In the genomic region with DNA sequence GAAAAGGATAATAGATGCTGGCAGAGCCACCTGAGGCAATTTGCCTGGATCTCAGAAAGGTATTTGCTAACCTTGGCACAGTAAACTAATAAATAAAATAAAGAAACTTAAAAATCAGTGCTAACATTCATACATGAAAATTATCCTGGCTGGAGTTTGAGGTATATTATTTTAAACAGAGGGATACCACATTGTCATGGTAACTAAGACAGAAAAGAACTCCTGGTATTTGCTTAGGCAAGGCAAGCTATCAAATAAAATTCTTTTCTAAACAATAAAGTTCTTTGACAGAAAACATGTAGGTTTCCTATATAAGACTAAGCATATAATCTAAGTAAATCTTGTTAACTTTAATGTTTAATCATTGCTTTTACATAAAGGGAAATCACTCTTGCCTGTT, we compare ENCODE assay signal across 24 cellular contexts.
DNase-seq lines count a peak whose midpoint lies in the region; ATAC-seq and TF ChIP-seq lines count a peak whose summit lies in the region.
"Had no signal": no experiment of that assay in that cellular context is flagged by ENCODE, and none has a peak within 500 bp of the region (broad histone marks: within the 10 kb centered on the region; RNA-seq: fewer than 3 reads in every experiment).

No MANE protein-coding gene starts in this region.

- TF ChIP-seq CTCF in LNCaP clone FGC (IDR thresholded peaks at IDR 0.05; ENCODE audit: control insufficient read depth, extremely low read depth, insufficient read depth), result no peak
- no peak for TF ChIP-seq CTCF in smooth muscle cell (IDR thresholded peaks at IDR 0.05; ENCODE audit: borderline replicate concordance, insufficient read depth, poor library complexity, severe bottlenecking)

- no peak overlapping the region for H2AFZ ChIP-seq in smooth muscle cell (ENCODE audit: low read depth)
- H2AFZ ChIP-seq: GM23248 had no signal

- peak; percentile 8 for DNase-seq in COLO829 (ENCODE audit: low spot score)
- DNase-seq in LNCaP clone FGC (ENCODE audit: low read depth), result peak; percentile 75
- DNase-seq in dedifferentiated amniotic fluid mesenchymal stem cell (ENCODE audit: extremely low spot score), result peak; percentile 20
- no peak for DNase-seq in smooth muscle cell (lab: John Stamatoyannopoulos, UW; ENCODE audit: unreplicated experiment)
- DNase-seq in G401 (ENCODE audit: low spot score), result no peak
- DNase-seq: COR-L47, DMS53, GDM1, GM23248, H7, Kasumi-1, MV-4-11, NCI-H1105, NCI-H1436 treated with DMSO at 0.1 percent for 48 hours, NCI-H187 treated with DMSO at 0.1 percent for 48 hours, NCI-H2171 treated with DMSO at 0.1 percent for 48 hours, NCI-H510A treated with DMSO at 0.1 percent for 48 hours, SJCRH30, T-helper 1 cell had no signal

- no peaks in the 10 kb centered on the region for H3K79me2 ChIP-seq in smooth muscle cell (ENCODE audit: low read depth)

- no peaks in the 10 kb centered on the region for H3K27me3 ChIP-seq in smooth muscle cell (ENCODE audit: low read depth)
- H3K27me3 ChIP-seq: SJCRH30 had no signal

- in situ Hi-C loops in G401 (cut with HindIII; ENCODE audit: low sequenced_read_pairs), result no loop called here

- ATAC-seq in GM18498 (IDR thresholded peaks at IDR 0.05; ENCODE audit: unreplicated experiment) (no peak), GM19023 (IDR thresholded peaks at IDR 0.05; ENCODE audit: unreplicated experiment) (no peak)
- ATAC-seq: A549, Right ventricle myocardium inferior had no signal

- peaks cover 13% of the 10 kb centered on the region for H3K4me1 ChIP-seq in smooth muscle cell (ENCODE audit: low read depth)
- H3K4me1 ChIP-seq: A549, SJCRH30 had no signal

- no peak overlapping the region for H3K4me3 ChIP-seq in LNCaP clone FGC (ENCODE audit: low read depth, low read length)
- no peak overlapping the region for H3K4me3 ChIP-seq in smooth muscle cell
- H3K4me3 ChIP-seq: A549, GM23248, SJCRH30 had no signal

- no peaks in the 10 kb centered on the region for H3K9me3 ChIP-seq in smooth muscle cell (replicated peaks; ENCODE audit: low read depth)
- H3K9me3 ChIP-seq: A549, SJCRH30 had no signal

- H3K36me3 ChIP-seq in smooth muscle cell (ENCODE audit: low read depth), result no peaks in the 10 kb centered on the region
- H3K36me3 ChIP-seq: SJCRH30 had no signal

- H3F3A ChIP-seq in smooth muscle cell (ENCODE audit: low read depth), result no peaks in the 10 kb centered on the region

- peak overlapping the region; percentile 41 for H3K4me2 ChIP-seq in smooth muscle cell
- H3K4me2 ChIP-seq: A549 had no signal

- no peaks in the 10 kb centered on the region for H4K20me1 ChIP-seq in smooth muscle cell (ENCODE audit: low read depth)

- peak overlapping the region; percentile 10 for H3K9ac ChIP-seq in smooth muscle cell (ENCODE audit: low read depth)
- H3K9ac ChIP-seq: GM23248 had no signal

- H3K27ac ChIP-seq in smooth muscle cell (ENCODE audit: low read depth), result peak overlapping the region; percentile 6
- H3K27ac ChIP-seq: A549, GM23248, HL-60, SJCRH30 had no signal

Comparison
In these comparisons a context has a peak if more than half of its experiments do, and no peak if none do; other contexts are left out.
1. DNase-seq: peak in COLO829 (single experiment), LNCaP clone FGC (single experiment) and dedifferentiated amniotic fluid mesenchymal stem cell (single experiment); none in smooth muscle cell (single experiment) and G401 (single experiment).